ENCODE assay signal across 15 cellular contexts in the genomic region with DNA sequence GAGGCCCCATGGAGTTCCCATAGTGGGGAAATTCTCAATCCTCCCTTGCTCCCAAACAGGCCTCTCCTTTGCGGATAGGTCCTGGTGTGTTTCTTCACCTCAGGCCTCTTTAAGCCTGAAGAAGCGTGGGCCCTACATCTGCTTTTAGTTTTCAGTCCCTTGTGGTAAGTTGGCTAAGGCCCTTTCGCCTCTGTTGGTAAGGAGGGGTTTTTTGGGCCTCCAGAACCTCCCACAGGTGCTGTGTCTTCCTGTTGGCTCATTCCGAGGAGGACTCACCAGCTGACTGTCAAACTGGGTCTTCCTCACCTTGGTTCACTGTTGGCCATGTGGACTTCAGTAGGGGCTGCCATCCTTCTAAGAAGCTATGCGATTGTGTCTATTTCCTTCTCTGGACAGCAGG. TPM values are rescaled to one million over a fixed set of nuclear protein-coding genes. Genes with fewer than 3 reads are reported as not detected.
A peak's percentile ranks its signal among the peaks of the same experiment; 100 is the strongest.
DNase-seq lines count a peak whose midpoint lies in the region; ATAC-seq and TF ChIP-seq lines count a peak whose summit lies in the region.
"Had no signal": no experiment of that assay in that cellular context is flagged by ENCODE, and none has a peak within 500 bp of the region (broad histone marks: within the 10 kb centered on the region; RNA-seq: fewer than 3 reads in every experiment).

No MANE protein-coding gene starts in this region.

- no peak overlapping the region for H3K4me3 ChIP-seq in CD8-positive, alpha-beta memory T cell (ENCODE audit: low read length)
- no peak overlapping the region for H3K4me3 ChIP-seq in WERI-Rb-1 (ENCODE audit: low read depth, low read length)
- H3K4me3 ChIP-seq in trophoblast cell (ENCODE audit: low read depth, low read length) = no peak overlapping the region
- H3K4me3 ChIP-seq: A549; BLaER1 treated with 17β-estradiol and CSF1 and Interleukin-3, amounts not matched to agents 10 nM and 100 nM had no signal

- no peak overlapping the region for H3K18ac ChIP-seq in trophoblast cell (ENCODE audit: low read length)

- H2BK120ac ChIP-seq in trophoblast cell (ENCODE audit: insufficient read depth, low read length, poor library complexity) = no peak overlapping the region

- H3K27me3 ChIP-seq in CD8-positive, alpha-beta memory T cell (ENCODE audit: insufficient read depth, low read length, poor library complexity, severe bottlenecking) = no peaks in the 10 kb centered on the region
- H3K27me3 ChIP-seq in WERI-Rb-1 (ENCODE audit: insufficient read depth, low read depth, severe bottlenecking) = no peaks in the 10 kb centered on the region
- H3K27me3 ChIP-seq in trophoblast cell (ENCODE audit: insufficient read depth, low read length) = no peaks in the 10 kb centered on the region
- H3K27me3 ChIP-seq: BLaER1 treated with 17β-estradiol and CSF1 and Interleukin-3, amounts not matched to agents 10 nM and 100 nM had no signal

- no peaks in the 10 kb centered on the region for H3K4me1 ChIP-seq in CD8-positive, alpha-beta memory T cell (ENCODE audit: insufficient read depth, low read length)
- H3K4me1 ChIP-seq in trophoblast cell (ENCODE audit: control insufficient read depth in 1 of 2, insufficient read depth in 2 of 2, low read length in 2 of 2) = no peaks in the 10 kb centered on the region

- H3K23ac ChIP-seq in trophoblast cell (ENCODE audit: low read length) = no peak overlapping the region

- H3K36me3 ChIP-seq in CD8-positive, alpha-beta memory T cell (ENCODE audit: insufficient read depth, low read length) = no peaks in the 10 kb centered on the region
- H3K36me3 ChIP-seq in WERI-Rb-1 (peaks cover 3% of the 10 kb centered on the region), trophoblast cell (ENCODE audit: control insufficient read depth in 1 of 2, insufficient read depth in 2 of 2, low read length in 2 of 2) (peaks cover 2 to 5% of the 10 kb centered on the region in 2 experiments)

- POLR2A ChIA-PET in CD8-positive, alpha-beta memory T cell (lab: Charles Lee) = no interaction called here

- TF ChIP-seq CTCF in WERI-Rb-1 (IDR thresholded peaks at IDR 0.05; ENCODE audit: low read depth, low read length) = no peak

- no peaks in the 10 kb centered on the region for H3K9me3 ChIP-seq in CD8-positive, alpha-beta memory T cell (ENCODE audit: low read length)
- H3K9me3 ChIP-seq in WERI-Rb-1 (ENCODE audit: severe bottlenecking) (no peaks in the 10 kb centered on the region), trophoblast cell (ENCODE audit: insufficient read depth, low read depth, low read length) (no peaks in the 10 kb centered on the region)
- H3K9me3 ChIP-seq: A549, Caco-2 had no signal

- H3K4ac ChIP-seq in trophoblast cell (ENCODE audit: low read depth, low read length) = no peak overlapping the region

- H3K36me3 Mint-ChIP-seq in activated CD8-positive, alpha-beta memory T cell treated with anti-CD3 and anti-CD28 coated beads, Interleukin-2, amount 10 ng/mL, durations not matched to agents 7 days and 5 days = peaks cover 36% of the 10 kb centered on the region
- peaks cover 9 to 41% (median 18%) of the 10 kb centered on the region in 3 donors for H3K36me3 Mint-ChIP-seq in CD8-positive, alpha-beta memory T cell

- no peaks in the 10 kb centered on the region for H3K9me3 Mint-ChIP-seq in activated CD8-positive, alpha-beta memory T cell treated with anti-CD3 and anti-CD28 coated beads, Interleukin-2, amount 10 ng/mL, durations not matched to agents 7 days and 5 days (ENCODE audit: low read depth)
- no peaks in the 10 kb centered on the region for H3K9me3 Mint-ChIP-seq in CD8-positive, alpha-beta memory T cell
- H3K9me3 Mint-ChIP-seq: H9 had no signal

- ATAC-seq in activated CD8-positive, alpha-beta memory T cell treated with anti-CD3 and anti-CD28 coated beads, Interleukin-2, amount 10 ng/mL, durations not matched to agents 7 days and 5 days = peak; percentile 42

- H2BK12ac ChIP-seq in trophoblast cell (ENCODE audit: low read length) = no peak overlapping the region

- no peaks in the 10 kb centered on the region for H3K79me2 ChIP-seq in trophoblast cell (ENCODE audit: control insufficient read depth, insufficient read depth, low read length, poor library complexity)

- H2AK5ac ChIP-seq in trophoblast cell (ENCODE audit: low read length) = peak overlapping the region; percentile 4

- WGBS in trophoblast cell (ENCODE audit: extremely low coverage, insufficient coverage, insufficient read length) = no CpG with 5 or more reads among the region's 5 CpGs

- peak overlapping the region; percentile 13 for H3K27ac Mint-ChIP-seq in activated CD8-positive, alpha-beta memory T cell treated with anti-CD3 and anti-CD28 coated beads, Interleukin-2, amount 10 ng/mL, durations not matched to agents 7 days and 5 days
- H3K27ac Mint-ChIP-seq in CD8-positive, alpha-beta memory T cell = peak overlapping the region in 5 of 8 donors; percentile 27 to 85 (median 46)

- no peaks in the 10 kb centered on the region for H3K79me1 ChIP-seq in trophoblast cell (ENCODE audit: low read length)

- H3K27ac ChIP-seq in CD8-positive, alpha-beta memory T cell (ENCODE audit: low read depth, low read length) = no peak overlapping the region
- H3K27ac ChIP-seq in WERI-Rb-1 (peak overlapping the region; percentile 51), trophoblast cell (ENCODE audit: low read depth, low read length) (no peak overlapping the region)
- H3K27ac ChIP-seq: A549; BLaER1 treated with 17β-estradiol and CSF1 and Interleukin-3, amounts not matched to agents 10 nM and 100 nM had no signal

- H2AFZ ChIP-seq in trophoblast cell (ENCODE audit: insufficient read depth, low read length, poor library complexity) = no peak overlapping the region

- H3K4me1 Mint-ChIP-seq in activated CD8-positive, alpha-beta memory T cell treated with anti-CD3 and anti-CD28 coated beads, Interleukin-2, amount 10 ng/mL, durations not matched to agents 7 days and 5 days = peaks cover 28% of the 10 kb centered on the region
- H3K4me1 Mint-ChIP-seq in CD8-positive, alpha-beta memory T cell = peaks cover 27 to 46% (median 33%) of the 10 kb centered on the region in 3 donors

- H4K12ac ChIP-seq in trophoblast cell (ENCODE audit: low read depth, low read length) = no peak overlapping the region

- H3K27me3 Mint-ChIP-seq in activated CD8-positive, alpha-beta memory T cell treated with anti-CD3 and anti-CD28 coated beads, Interleukin-2, amount 10 ng/mL, durations not matched to agents 7 days and 5 days = no peaks in the 10 kb centered on the region
- H3K27me3 Mint-ChIP-seq in CD8-positive, alpha-beta memory T cell = no peaks in the 10 kb centered on the region

- H2BK5ac ChIP-seq in trophoblast cell (ENCODE audit: low read depth, low read length, poor library complexity) = no peak overlapping the region

- H4K91ac ChIP-seq in trophoblast cell (ENCODE audit: low read depth, low read length) = no peak overlapping the region

- H3K4me2 ChIP-seq in trophoblast cell (ENCODE audit: low read length) = no peak overlapping the region
- H3K4me2 ChIP-seq: A549; BLaER1 treated with 17β-estradiol and CSF1 and Interleukin-3, amounts not matched to agents 10 nM and 100 nM had no signal

- CTCF ChIA-PET in activated CD8-positive, alpha-beta memory T cell treated with anti-CD3 and anti-CD28 coated beads, Interleukin-2, amount 10 ng/mL, durations not matched to agents 7 days and 5 days (lab: Charles Lee) = no interaction called here
- CTCF ChIA-PET in CD8-positive, alpha-beta memory T cell (lab: Charles Lee) = no interaction called here

- in situ Hi-C loops in KBM-7 (cut with MboI; ENCODE audit: low pct_unique_long_range_greater_than_20kb, low sequenced_read_pairs) = loop anchor here (25.0 kb wide), 1 partner anchor 476 kb away; no protein-coding TSS in a partner anchor

- no peak for DNase-seq in activated CD8-positive, alpha-beta memory T cell treated with anti-CD3 and anti-CD28 coated beads, Interleukin-2, amount 10 ng/mL, durations not matched to agents 7 days and 5 days
- no peak for DNase-seq in activated CD8-positive, alpha-beta memory T cell treated with anti-CD3 and anti-CD28 coated beads, Interleukin-2, amount 50 U/mL, for 48 hours
- no peak for DNase-seq in CD8-positive, alpha-beta memory T cell
- DNase-seq in WERI-Rb-1 (no peak), trophoblast cell (no peak), KBM-7 (no peak), NCI-H82 treated with DMSO at 0.1 percent for 48 hours (lab: John Stamatoyannopoulos, UW; ENCODE audit: unreplicated experiment) (no peak)
- DNase-seq: DMS153, NCI-H187, RPMI8226, SIG-M5 had no signal

- no peak overlapping the region for H4K8ac ChIP-seq in trophoblast cell (ENCODE audit: low read depth, low read length)

- H3K4me3 Mint-ChIP-seq in activated CD8-positive, alpha-beta memory T cell treated with anti-CD3 and anti-CD28 coated beads, Interleukin-2, amount 10 ng/mL, durations not matched to agents 7 days and 5 days = no peak overlapping the region
- peak overlapping the region in 1 of 7 donors; percentile 40 for H3K4me3 Mint-ChIP-seq in CD8-positive, alpha-beta memory T cell
- H3K4me3 Mint-ChIP-seq: H9 had no signal

- no peak overlapping the region for H3K14ac ChIP-seq in trophoblast cell (ENCODE audit: low read length)

- no peak overlapping the region for H3K9ac ChIP-seq in trophoblast cell (ENCODE audit: low read length)
- H3K9ac ChIP-seq: BLaER1 treated with 17β-estradiol and CSF1 and Interleukin-3, amounts not matched to agents 10 nM and 100 nM had no signal

RNA-seq across cellular contexts. Expression of a gene that starts 56.4 kb away (rescaled TPM):
- 10 to 100 TPM; 72.0 to 76.9 TPM for total RNA-seq in activated CD8-positive, alpha-beta memory T cell treated with anti-CD3 and anti-CD28 coated beads, Interleukin-2, amount 10 ng/mL, durations not matched to agents 7 days and 5 days
- total RNA-seq in CD8-positive, alpha-beta memory T cell = 10 to 100 TPM; 82.7 to 85.8 TPM
- 2.6 TPM for polyA plus RNA-seq in CD8-positive, alpha-beta memory T cell
- polyA plus RNA-seq in trophoblast cell (2013) = 59.0 and 59.3 TPM in 2 replicates

RNA-seq across cellular contexts. Expression of a gene that starts 56.8 kb away (rescaled TPM):
- total RNA-seq in activated CD8-positive, alpha-beta memory T cell treated with anti-CD3 and anti-CD28 coated beads, Interleukin-2, amount 10 ng/mL, durations not matched to agents 7 days and 5 days = 10 to 100 TPM; 22.3 to 26.3 TPM
- 10 to 100 TPM; 19.2 to 19.8 TPM for total RNA-seq in CD8-positive, alpha-beta memory T cell
- 13.1 TPM for polyA plus RNA-seq in CD8-positive, alpha-beta memory T cell
- polyA plus RNA-seq in trophoblast cell (2013) = 8.8 and 9.2 TPM in 2 replicates
